8 cellular contexts compared by ENCODE assay signal in the genomic region with DNA sequence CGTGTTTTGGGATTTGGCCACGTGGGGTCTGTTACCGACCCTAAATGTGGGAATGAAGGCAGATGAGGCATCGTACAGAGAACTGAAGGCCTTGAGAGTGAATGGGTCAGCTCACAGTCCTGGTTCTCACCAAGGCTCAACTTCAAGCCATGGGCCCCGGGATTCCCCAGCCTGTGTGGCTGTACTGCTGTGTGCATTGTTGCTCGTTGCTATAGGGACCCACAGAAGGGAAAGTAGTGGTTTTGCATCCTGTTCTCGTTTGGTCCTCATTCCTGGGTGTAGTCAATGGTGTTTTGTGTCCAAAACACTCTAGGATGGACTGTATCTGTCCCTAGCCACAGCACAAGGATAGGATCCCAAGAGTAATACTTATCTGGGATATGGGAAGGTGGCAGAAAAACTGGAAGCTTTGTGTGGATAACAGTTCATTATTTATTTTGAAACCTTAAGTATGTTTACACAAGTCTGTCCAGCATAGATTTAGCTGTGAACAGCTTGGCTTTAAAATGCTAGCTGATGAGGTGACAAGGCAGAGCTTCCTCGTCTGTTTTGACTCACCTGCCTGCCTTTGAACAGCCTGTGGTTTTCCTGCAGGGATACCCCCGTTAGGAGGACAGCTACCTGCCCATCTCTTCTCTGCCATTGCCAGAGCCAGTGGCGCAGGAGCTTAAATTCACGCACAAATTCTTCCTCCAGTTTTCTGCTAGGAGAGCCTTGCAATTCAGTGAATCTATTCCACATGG.
DNase-seq lines count a peak whose midpoint lies in the region; ATAC-seq and TF ChIP-seq lines count a peak whose summit lies in the region.

No MANE protein-coding gene starts in this region.

- TF ChIP-seq CTCF in LNCaP clone FGC (IDR thresholded peaks at IDR 0.05; ENCODE audit: control insufficient read depth, extremely low read depth, insufficient read depth), result no peak
- no peak for TF ChIP-seq CTCF in fibroblast of mammary gland (conservative IDR thresholded peaks at IDR 0.05; ENCODE audit: control insufficient read depth, insufficient read depth, low read depth, low read length)

- peak; percentile 99 for ATAC-seq in GM18502 (IDR thresholded peaks at IDR 0.05; ENCODE audit: poor library complexity, unreplicated experiment)
- ATAC-seq in GM21529 (IDR thresholded peaks at IDR 0.05; ENCODE audit: unreplicated experiment), result peak; percentile 99

- H3K4me3 ChIP-seq in LNCaP clone FGC (ENCODE audit: low read depth, low read length) (no peak overlapping the region), fibroblast of mammary gland (ENCODE audit: control insufficient read depth, low read depth, low read length) (no peak overlapping the region)

- DNase-seq in LNCaP clone FGC (ENCODE audit: low read depth) (peak; percentile 7), fibroblast of mammary gland (ENCODE audit: low read depth) (peak; percentile 17), RKO (ENCODE audit: low spot score) (no peak), ecto neural progenitor cell (ENCODE audit: low spot score) (no peak), NCI-H2081 treated with DMSO at 0.1 percent for 48 hours (lab: John Stamatoyannopoulos, UW) (no peak), middle frontal gyrus (ENCODE audit: extremely low spot score, low spot score) (no peak)

Comparison
In these comparisons a context has a peak if more than half of its experiments do, and no peak if none do; other contexts are left out.
1. DNase-seq: peak in LNCaP clone FGC (single experiment) and fibroblast of mammary gland (single experiment); none in RKO (single experiment), ecto neural progenitor cell (single experiment), NCI-H2081 treated with DMSO at 0.1 percent for 48 hours (single experiment) and middle frontal gyrus (single experiment).